In the genomic region with DNA sequence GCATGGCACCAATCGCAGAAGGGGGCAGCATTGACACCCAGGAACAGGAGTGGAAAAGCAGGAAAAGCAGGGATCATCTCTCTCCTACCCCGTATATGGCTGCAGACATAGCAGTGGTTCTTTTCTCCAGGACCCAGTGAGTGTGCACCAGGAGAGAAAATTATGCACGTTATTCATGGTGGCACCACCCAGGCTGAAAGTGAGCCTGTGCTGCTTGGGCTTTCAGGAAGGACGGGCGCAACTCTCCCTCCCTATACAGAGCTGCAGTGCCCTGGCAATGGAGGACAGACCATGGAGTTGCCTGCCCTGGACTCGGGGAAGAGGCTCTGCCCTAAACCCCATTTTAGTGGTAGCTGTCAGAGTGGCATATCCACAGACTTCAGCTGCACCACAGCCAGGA, we compare ENCODE assay signal across 7 cellular contexts.
DNase-seq lines count a peak whose midpoint lies in the region; ATAC-seq and TF ChIP-seq lines count a peak whose summit lies in the region.
"Not testable (repeated sequence)": the region's sequence is repeated elsewhere in the genome, so short reads cannot be mapped to it uniquely, and the experiment has no call there.

No MANE protein-coding gene starts in this region.

- not testable (repeated sequence) for H3K9me3 ChIP-seq in SJCRH30 (replicated peaks); iPS-18a (ENCODE audit: control insufficient read depth, low read depth, low read length); right lobe of liver

- H3K36me3 ChIP-seq in GM23338 (ENCODE audit: insufficient read depth); SJCRH30; iPS-18a (ENCODE audit: control insufficient read depth, low read depth, low read length); right lobe of liver: not testable (repeated sequence)

- not testable (repeated sequence) for H3F3A ChIP-seq in GM23338 (replicated peaks; ENCODE audit: low read depth)

- not testable (repeated sequence) for TF ChIP-seq POLR2A in right lobe of liver (IDR thresholded peaks at IDR 0.05)

- not testable (repeated sequence) for H2AFZ ChIP-seq in GM23338

- not testable (repeated sequence) for H3K27me3 ChIP-seq in GM23338 (ENCODE audit: insufficient read depth); SJCRH30; iPS-18a (ENCODE audit: control insufficient read depth, insufficient read depth, low read length); right lobe of liver

- peak overlapping the region; percentile 81 for H3K4me2 ChIP-seq in GM23338

- H3K9ac ChIP-seq in iPS-18a (ENCODE audit: low read length) = not testable (repeated sequence)

- H3K4me1 ChIP-seq in GM23338 (ENCODE audit: insufficient read depth); SJCRH30; iPS-18a (ENCODE audit: control insufficient read depth, low read depth, low read length); right lobe of liver: not testable (repeated sequence)

- H3K4me1 Mint-ChIP-seq in GM23338 = not testable (repeated sequence)

- H3K27ac ChIP-seq in GM23338 (ENCODE audit: low read depth); SJCRH30; iPS-18a (ENCODE audit: low read length); right lobe of liver: not testable (repeated sequence)

- DNase-seq in GM23338 (ENCODE audit: low spot score) = peak; percentile 0
- peak; percentile 3 for DNase-seq in NCI-H345 (lab: John Stamatoyannopoulos, UW)
- peak in 1 of 2 experiments; percentile 4 for DNase-seq in SJCRH30
- DNase-seq in ecto neural progenitor cell (ENCODE audit: low spot score) = peak; percentile 23
- DNase-seq in right lobe of liver; retinal pigment epithelial cell (ENCODE audit: low read depth): not testable (repeated sequence)

- H3K27me3 Mint-ChIP-seq in GM23338 (ENCODE audit: insufficient read depth, low read depth, poor library complexity) = not testable (repeated sequence)

- not testable (repeated sequence) for H3K36me3 Mint-ChIP-seq in GM23338 (ENCODE audit: low read depth)

- 50% methylated on average over 1 of the region's 6 CpGs for WGBS in right lobe of liver (ENCODE audit: insufficient coverage, low coverage, low lambda C conversion rate, missing lambda C conversion rate)

- peak overlapping the region; percentile 67; the same call in 2 of the 3 replicates for H3K4me3 Mint-ChIP-seq in GM23338

- peak; percentile 26 for ATAC-seq in GM23338
- ATAC-seq in right lobe of liver = peak; percentile 10 to 20 (median 16)

- H3K27ac Mint-ChIP-seq in GM23338 = not testable (repeated sequence)

- H3K9me3 Mint-ChIP-seq in GM23338 = not testable (repeated sequence)

- not testable (repeated sequence) for TF ChIP-seq CTCF in GM23338 (conservative IDR thresholded peaks at IDR 0.05; ENCODE audit: low read depth in 2 of 2); right lobe of liver (IDR thresholded peaks at IDR 0.05); retinal pigment epithelial cell (conservative IDR thresholded peaks at IDR 0.05; ENCODE audit: low read depth, low read length)

- H3K9me2 ChIP-seq in GM23338 (ENCODE audit: insufficient read depth) = not testable (repeated sequence)

- intact Hi-C loops in right lobe of liver (cut with DNase I) = not testable (repeated sequence)

- not testable (repeated sequence) for H3K79me2 ChIP-seq in GM23338 (replicated peaks; ENCODE audit: insufficient read depth)

- H4K20me1 ChIP-seq in GM23338 (replicated peaks; ENCODE audit: insufficient read depth) = not testable (repeated sequence)

- H3K4me3 ChIP-seq in GM23338 = peak overlapping the region; percentile 64
- peak overlapping the region; percentile 70; the same call in 1 of the 2 replicates for H3K4me3 ChIP-seq in SJCRH30
- peak overlapping the region; percentile 54 for H3K4me3 ChIP-seq in iPS-18a (ENCODE audit: low read length)
- H3K4me3 ChIP-seq in right lobe of liver = not testable (repeated sequence)
- peak overlapping the region; percentile 15 for H3K4me3 ChIP-seq in retinal pigment epithelial cell (ENCODE audit: low read length)
